15 cellular contexts compared by ENCODE assay signal in the genomic region with DNA sequence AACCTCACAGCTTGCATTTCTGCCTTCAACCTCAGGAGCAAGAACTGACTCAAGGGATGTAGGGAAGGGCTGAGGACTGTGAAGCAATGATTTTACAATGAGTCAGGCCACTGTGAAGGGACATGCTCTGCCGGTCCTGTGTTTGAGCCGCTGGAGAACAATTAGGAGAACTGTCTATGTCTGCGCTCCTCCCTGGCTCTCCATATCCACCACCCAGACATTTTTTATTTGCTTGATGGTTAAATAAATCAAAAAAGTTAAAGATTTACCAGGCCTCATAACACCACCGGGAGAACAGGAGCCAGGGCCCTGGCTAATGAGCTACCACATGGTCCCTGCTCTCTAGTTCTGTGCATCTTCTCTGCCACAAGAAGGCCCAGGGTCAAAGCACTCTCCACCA. TPM values are rescaled to one million over a fixed set of nuclear protein-coding genes. Genes with fewer than 3 reads are reported as not detected.
DNase-seq lines count a peak whose midpoint lies in the region; ATAC-seq and TF ChIP-seq lines count a peak whose summit lies in the region.
"Had no signal": no experiment of that assay in that cellular context is flagged by ENCODE, and none has a peak within 500 bp of the region (broad histone marks: within the 10 kb centered on the region; RNA-seq: fewer than 3 reads in every experiment).

No MANE protein-coding gene starts in this region.

- 93% methylated on average over 4 of the region's 4 CpGs for WGBS in mammary epithelial cell (ENCODE audit: low coverage, missing lambda C conversion rate)

- TF ChIP-seq POLR2A in vagina (IDR thresholded peaks at IDR 0.05) = no peak

- no peak overlapping the region for H3K4me3 ChIP-seq in mammary epithelial cell (replicated peaks in 1 of 3; ENCODE audit: insufficient read depth in 1 of 3, low read depth in 2 of 3, low read length in 3 of 3)
- no peak overlapping the region for H3K4me3 ChIP-seq in foreskin fibroblast (ENCODE audit: low read depth in 1 of 2, low read length in 2 of 2)
- H3K4me3 ChIP-seq in vagina = no peak overlapping the region
- H3K4me3 ChIP-seq: left lung, MG63, prostate gland had no signal

- no peaks in the 10 kb centered on the region for H3K27me3 Mint-ChIP-seq in MCF 10A (ENCODE audit: insufficient read depth, unreplicated experiment)
- H3K27me3 Mint-ChIP-seq: activated naive CD8-positive, alpha-beta T cell; naive B cell had no signal

- peaks cover 8% of the 10 kb centered on the region for H3K4me1 Mint-ChIP-seq in MCF 10A (ENCODE audit: insufficient read depth, unreplicated experiment)

- H3K27ac Mint-ChIP-seq in MCF 10A (ENCODE audit: low read depth, unreplicated experiment) = no peak overlapping the region
- H3K27ac Mint-ChIP-seq: activated naive CD8-positive, alpha-beta T cell had no signal

- intact Hi-C loops in mammary epithelial cell (cut with micrococcal nuclease) = no loop called here
- intact Hi-C loops in MCF 10A (cut with micrococcal nuclease) = no loop called here
- intact Hi-C loops in vagina (cut with DNase I) = loop anchor here (10.0 kb wide), 1 partner anchor 413 kb away; a partner anchor contains a TSS

- no peak for ATAC-seq in HG02759 (IDR thresholded peaks at IDR 0.05; ENCODE audit: unreplicated experiment)
- ATAC-seq: left lung had no signal

- dilution Hi-C loops in mammary epithelial cell (cut with HindIII; ENCODE audit: low sequenced_read_pairs) = no loop called here

- DNase-seq in mammary epithelial cell (peak; percentile 61), MCF 10A (ENCODE audit: unreplicated experiment) (no peak), foreskin fibroblast (peak; percentile 76 to 85), vagina (ENCODE audit: extremely low spot score in 2 of 2) (no peak), GM20000 (ENCODE audit: low spot score) (no peak)
- DNase-seq in effector CD8-positive, alpha-beta T cell (lab: John Stamatoyannopoulos, UW) = no peak
- DNase-seq: activated CD4-positive, alpha-beta T cell treated with anti-CD3 and anti-CD28 coated beads for 1 hour; MG63; naive B cell; NCI-H2029 had no signal

- H3K4me3 Mint-ChIP-seq in MCF 10A (ENCODE audit: unreplicated experiment) = no peak overlapping the region
- H3K4me3 Mint-ChIP-seq: activated naive CD8-positive, alpha-beta T cell; naive B cell had no signal

- in situ Hi-C loops in mammary epithelial cell (cut with MboI; ENCODE audit: low sequenced_read_pairs in 2 of 2) = no loop called here

- H2AFZ ChIP-seq in mammary epithelial cell (ENCODE audit: low read depth, low read length) = no peak overlapping the region

- H3K4me2 ChIP-seq in mammary epithelial cell (ENCODE audit: insufficient read depth, low read depth, low read length) = no peak overlapping the region

- BruUV-seq in mammary epithelial cell (replicated peaks; lab: Mats Ljungman, UMichigan) (no TSS peak), MCF 10A (replicated peaks; lab: Mats Ljungman, UMichigan) (no TSS peak)

- H3K9me3 ChIP-seq in mammary epithelial cell (replicated peaks; ENCODE audit: insufficient read depth, low read length) (no peaks in the 10 kb centered on the region), vagina (no peaks in the 10 kb centered on the region)
- H3K9me3 ChIP-seq: left lung, MG63, prostate gland had no signal

- H3K9me3 Mint-ChIP-seq in MCF 10A (ENCODE audit: unreplicated experiment) = no peaks in the 10 kb centered on the region
- H3K9me3 Mint-ChIP-seq: naive B cell had no signal

- H3K36me3 ChIP-seq in mammary epithelial cell (ENCODE audit: insufficient read depth, low read length) (peaks cover 18% of the 10 kb centered on the region), vagina (peaks cover 0 to 11% of the 10 kb centered on the region in 2 donors)
- H3K36me3 ChIP-seq: prostate gland had no signal

- POLR2A ChIA-PET in MCF 10A (lab: Yijun Ruan, JAX) = no interaction called here

- H3K79me2 ChIP-seq in mammary epithelial cell (ENCODE audit: insufficient read depth, low read length) = no peaks in the 10 kb centered on the region

- CTCF ChIA-PET in mammary epithelial cell (lab: Charles Lee; ENCODE audit: low non-redundant PET) (no interaction called here), MCF 10A (lab: Yijun Ruan, JAX) (interaction anchor here (1.0 to 10.2 kb wide), 3 partner anchors 14 to 240 kb away, joined by 3 to 66 read pairs (median 3); no protein-coding TSS in a partner anchor)

- H3K27ac ChIP-seq in mammary epithelial cell (ENCODE audit: insufficient read depth, low read depth, low read length) = no peak overlapping the region
- peak overlapping the region; percentile 95 for H3K27ac ChIP-seq in VCaP
- no peak overlapping the region for H3K27ac ChIP-seq in vagina
- H3K27ac ChIP-seq: left lung, prostate gland had no signal

- TF ChIP-seq CTCF in mammary epithelial cell (conservative IDR thresholded peaks at IDR 0.05 in 1 of 2, IDR thresholded peaks at IDR 0.05 in 1 of 2; ENCODE audit: extremely low read depth in 1 of 2, insufficient read depth in 1 of 2, low read depth in 1 of 2, low read length in 2 of 2) = no peak
- TF ChIP-seq CTCF in MCF 10A (IDR thresholded peaks at IDR 0.05; ENCODE audit: unreplicated experiment) = no peak
- no peak for TF ChIP-seq CTCF in VCaP (conservative IDR thresholded peaks at IDR 0.05)
- TF ChIP-seq CTCF in foreskin fibroblast (IDR thresholded peaks at IDR 0.05; ENCODE audit: low read depth, low read length) = no peak
- no peak for TF ChIP-seq CTCF in vagina (IDR thresholded peaks at IDR 0.05)
- TF ChIP-seq CTCF in GM20000 (IDR thresholded peaks at IDR 0.05; ENCODE audit: extremely low read depth, missing control alignments) = no peak

- H4K20me1 ChIP-seq in mammary epithelial cell (ENCODE audit: insufficient read depth, low read length) = no peaks in the 10 kb centered on the region

- peaks cover 25% of the 10 kb centered on the region for H3K4me1 ChIP-seq in mammary epithelial cell (ENCODE audit: insufficient read depth, low read length)
- peaks cover 17% of the 10 kb centered on the region for H3K4me1 ChIP-seq in vagina

- H3K9ac ChIP-seq in mammary epithelial cell (ENCODE audit: insufficient read depth, low read length) = no peak overlapping the region

- no peaks in the 10 kb centered on the region for H3K27me3 ChIP-seq in mammary epithelial cell (ENCODE audit: insufficient read depth, low read length)
- no peaks in the 10 kb centered on the region for H3K27me3 ChIP-seq in vagina
- H3K27me3 ChIP-seq: left lung, MG63 had no signal

- H3K36me3 Mint-ChIP-seq in MCF 10A (ENCODE audit: insufficient read depth, unreplicated experiment) = peaks cover 76% of the 10 kb centered on the region

RNA-seq across cellular contexts. Expression of a gene that starts 29.6 kb away (rescaled TPM):
- total RNA-seq in mammary epithelial cell = 100 to 1,000 TPM; 291 to 353 TPM
- 230 TPM for polyA plus RNA-seq in mammary epithelial cell
- 378 TPM for polyA minus RNA-seq in mammary epithelial cell
- total RNA-seq in MCF 10A (2022) = 418 and 519 TPM in 2 replicates
- 92.8 TPM for total RNA-seq in vagina

RNA-seq across cellular contexts. Expression of a gene that starts 41.8 kb away (rescaled TPM):
- total RNA-seq in mammary epithelial cell (10 to 100 TPM; 53.7 to 78.8 TPM), MCF 10A (2022) (88.1 and 114 TPM in 2 replicates), vagina (26.0 TPM)
- 106 TPM for polyA plus RNA-seq in mammary epithelial cell
- 84.5 TPM for polyA minus RNA-seq in mammary epithelial cell

Comparison
In these comparisons a context has a peak if more than half of its experiments do, and no peak if none do; other contexts are left out.
1. DNase-seq: peak in mammary epithelial cell (single experiment) and foreskin fibroblast (2 of 2); none in MCF 10A (single experiment), vagina (0 of 2), effector CD8-positive, alpha-beta T cell (single experiment) and GM20000 (single experiment).